ENCODE assay signal across 1 cellular context in genomic region chr1:117077267-117077666, GRCh38.
TF ChIP-seq lines count a peak whose summit lies in the region.

No MANE protein-coding gene starts in this region.

TF ChIP-seq in HEK293, 187 proteins besides CTCF, POLR2A, EP300 and RAD21 (continued from another document):
- TF ChIP-seq HIC1 (tag by site-specific recombination; IDR thresholded peaks at IDR 0.05) (peak; percentile 69; the same call in 1 of the 2 replicates), BCL6B (tag by site-specific recombination; IDR thresholded peaks at IDR 0.05) (0 out of 2 replicates have a peak, but pooled peaks have one; percentile 22), ZNF292 (tag by site-specific recombination; IDR thresholded peaks at IDR 0.05; ENCODE audit: borderline replicate concordance, low read depth) (no peak), SP7 (tag by site-specific recombination; IDR thresholded peaks at IDR 0.05) (0 out of 2 replicates have a peak, but pooled peaks have one; percentile 24), INSM2 (tag by site-specific recombination; IDR thresholded peaks at IDR 0.05) (peak; percentile 67; the same call in 1 of the 2 replicates), ZNF561 (tag by site-specific recombination; IDR thresholded peaks at IDR 0.05; ENCODE audit: borderline replicate concordance) (no peak), ZNF670 (tag by site-specific recombination; IDR thresholded peaks at IDR 0.05; ENCODE audit: low read depth) (no peak), ZSCAN5A (tag by site-specific recombination; IDR thresholded peaks at IDR 0.05) (no peak), ZNF629 (tag by site-specific recombination; IDR thresholded peaks at IDR 0.05) (peak; percentile 84), ZNF202 (tag by site-specific recombination; IDR thresholded peaks at IDR 0.05; ENCODE audit: borderline replicate concordance) (no peak), PRDM1 (tag by site-specific recombination; IDR thresholded peaks at IDR 0.05) (peak; percentile 24; the same call in 1 of the 2 replicates), TSHZ1 (tag by site-specific recombination; IDR thresholded peaks at IDR 0.05; ENCODE audit: borderline replicate concordance) (no peak), MYNN (tag by site-specific recombination; IDR thresholded peaks at IDR 0.05; ENCODE audit: borderline replicate concordance) (0 out of 2 replicates have a peak, but pooled peaks have one; percentile 54), ZNF157 (tag by site-specific recombination; IDR thresholded peaks at IDR 0.05) (no peak), ZSCAN4 (tag by site-specific recombination; IDR thresholded peaks at IDR 0.05) (peak; percentile 57; the same call in 1 of the 2 replicates), ZNF146 (tag by site-specific recombination; IDR thresholded peaks at IDR 0.05) (no peak), ZNF48 (tag by site-specific recombination; IDR thresholded peaks at IDR 0.05) (no peak), ZNF555 (tag by site-specific recombination; conservative IDR thresholded peaks at IDR 0.05) (no peak), AEBP2 (tag by site-specific recombination; IDR thresholded peaks at IDR 0.05; ENCODE audit: borderline replicate concordance) (no peak), ZNF10 (tag by site-specific recombination; IDR thresholded peaks at IDR 0.05) (no peak), ZNF24 (tag by site-specific recombination; IDR thresholded peaks at IDR 0.05) (no peak)
